14 cellular contexts compared by ENCODE assay signal in the genomic region with DNA sequence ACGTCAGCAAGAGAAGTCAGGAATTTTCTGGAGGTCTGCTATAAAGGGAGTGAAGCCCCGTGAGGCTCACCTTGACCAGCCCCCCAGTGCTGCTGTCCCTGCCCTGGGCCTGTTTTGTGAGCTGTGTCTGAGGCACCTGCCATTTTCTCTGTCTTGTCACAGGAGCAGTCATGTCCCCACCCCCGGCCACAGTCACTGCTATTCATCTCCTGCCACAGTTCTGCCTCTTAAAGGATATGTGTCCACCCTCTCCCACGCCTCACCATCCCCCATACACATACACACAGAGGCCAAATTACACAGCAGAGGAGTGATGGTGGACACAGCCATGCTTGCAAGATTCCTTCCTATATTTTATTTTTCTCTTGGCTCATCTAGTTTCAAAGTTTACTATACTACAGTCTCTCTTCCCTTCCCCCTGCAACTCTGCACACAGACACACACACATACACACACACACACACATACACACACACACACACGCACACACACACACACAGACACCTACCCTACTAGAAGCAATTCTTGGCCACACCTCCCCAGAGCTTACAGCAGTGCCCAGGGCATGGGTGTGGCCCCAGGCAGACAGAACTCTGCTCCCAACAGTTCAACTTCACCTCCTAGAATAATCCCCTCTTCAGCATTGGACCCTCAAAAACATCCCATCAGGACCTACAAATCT.
A peak's percentile ranks its signal among the peaks of the same experiment; 100 is the strongest.
DNase-seq lines count a peak whose midpoint lies in the region; ATAC-seq, FAIRE-seq and TF ChIP-seq lines count a peak whose summit lies in the region.
"Had no signal": no experiment of that assay in that cellular context is flagged by ENCODE, and none has a peak within 500 bp of the region (broad histone marks: within the 10 kb centered on the region; RNA-seq: fewer than 3 reads in every experiment).

No MANE protein-coding gene starts in this region.

- H3K36me3 ChIP-seq in HCT116 (ENCODE audit: control insufficient read depth in 1 of 2, insufficient read depth in 2 of 2, low read length in 2 of 2) (no peaks in the 10 kb centered on the region), mucosa of descending colon (ENCODE audit: low read depth) (no peaks in the 10 kb centered on the region), GM23338 (ENCODE audit: insufficient read depth) (no peaks in the 10 kb centered on the region)
- H3K36me3 ChIP-seq: cardiac muscle cell had no signal

- H3K79me2 ChIP-seq in HCT116 (ENCODE audit: insufficient read depth, low read length) = no peaks in the 10 kb centered on the region
- H3K79me2 ChIP-seq in GM23338 (replicated peaks; ENCODE audit: insufficient read depth) = no peaks in the 10 kb centered on the region

- H3K9ac ChIP-seq in HCT116 (ENCODE audit: low read length) = no peak overlapping the region

- DNase-seq in NCI-H1417 (lab: John Stamatoyannopoulos, UW) (peak in 2 of 3 experiments; percentile 19 to 46), NCI-H1417 treated with DMSO at 0.1 percent for 48 hours (lab: John Stamatoyannopoulos, UW) (no peak), HCT116 (ENCODE audit: low read depth, low spot score) (peak; percentile 21), mucosa of descending colon (peak; percentile 69 to 93 (median 83)), GM12892 (ENCODE audit: insufficient read length) (no peak), GM23338 (ENCODE audit: low spot score) (no peak)
- DNase-seq in activated CD4-positive, alpha-beta memory T cell treated with anti-CD3 and anti-CD28 coated beads, Interleukin-2, amount 10 ng/mL, durations not matched to agents 7 days and 5 days = peak; percentile 46
- DNase-seq: GF-D8, MM.1S, right cardiac atrium had no signal

- no peaks in the 10 kb centered on the region for H3F3A ChIP-seq in GM23338 (replicated peaks; ENCODE audit: low read depth)

- CTCF ChIA-PET in HCT116 (lab: Charles Lee) = no interaction called here
- CTCF ChIA-PET in activated CD4-positive, alpha-beta memory T cell treated with anti-CD3 and anti-CD28 coated beads, Interleukin-2, amount 10 ng/mL, durations not matched to agents 7 days and 5 days (lab: Charles Lee) = no interaction called here

- no peak for FAIRE-seq in GM12892 (lab: Jason Lieb, UNC)
- FAIRE-seq: A204.1, H54 had no signal

- no peaks in the 10 kb centered on the region for H3K9me2 ChIP-seq in HCT116 (ENCODE audit: insufficient read depth)
- H3K9me2 ChIP-seq in GM23338 (ENCODE audit: insufficient read depth) = no peaks in the 10 kb centered on the region

- no peaks in the 10 kb centered on the region for H3K27me3 Mint-ChIP-seq in activated CD4-positive, alpha-beta memory T cell treated with anti-CD3 and anti-CD28 coated beads, Interleukin-2, amount 10 ng/mL, durations not matched to agents 7 days and 5 days
- peaks cover 1% of the 10 kb centered on the region for H3K27me3 Mint-ChIP-seq in GM23338 (ENCODE audit: insufficient read depth, low read depth, poor library complexity)

- RAD21 ChIA-PET in HCT116 (lab: Charles Lee; ENCODE audit: low non-redundant PET in 1 of 2, low total read pairs in 2 of 2, uncharacterized antibody in 2 of 2, unreplicated experiment in 2 of 2) = no interaction called here

- H3K4me3 ChIP-seq in HCT116 (replicated peaks in 1 of 2; ENCODE audit: low read depth in 1 of 2, low read length in 2 of 2) (no peak overlapping the region), mucosa of descending colon (no peak overlapping the region), GM23338 (no peak overlapping the region)
- H3K4me3 ChIP-seq: cardiac muscle cell had no signal

- no peaks in the 10 kb centered on the region for H3K27me3 ChIP-seq in HCT116 (ENCODE audit: insufficient read depth, low read length)
- no peaks in the 10 kb centered on the region for H3K27me3 ChIP-seq in GM23338 (ENCODE audit: insufficient read depth)
- H3K27me3 ChIP-seq: cardiac muscle cell had no signal

- no peaks in the 10 kb centered on the region for H4K20me1 ChIP-seq in HCT116 (ENCODE audit: insufficient read depth)
- H4K20me1 ChIP-seq in GM23338 (replicated peaks; ENCODE audit: insufficient read depth) = no peaks in the 10 kb centered on the region

- peaks cover 33% of the 10 kb centered on the region for H3K4me1 Mint-ChIP-seq in activated CD4-positive, alpha-beta memory T cell treated with anti-CD3 and anti-CD28 coated beads, Interleukin-2, amount 10 ng/mL, durations not matched to agents 7 days and 5 days
- peaks cover 6% of the 10 kb centered on the region for H3K4me1 Mint-ChIP-seq in GM23338

- peaks cover 9% of the 10 kb centered on the region for H3K9me3 Mint-ChIP-seq in activated CD4-positive, alpha-beta memory T cell treated with anti-CD3 and anti-CD28 coated beads, Interleukin-2, amount 10 ng/mL, durations not matched to agents 7 days and 5 days
- H3K9me3 Mint-ChIP-seq in GM23338 = no peaks in the 10 kb centered on the region

- no peak overlapping the region for H3K27ac Mint-ChIP-seq in activated CD4-positive, alpha-beta memory T cell treated with anti-CD3 and anti-CD28 coated beads, Interleukin-2, amount 10 ng/mL, durations not matched to agents 7 days and 5 days
- H3K27ac Mint-ChIP-seq in GM23338 = no peak overlapping the region

- peak overlapping the region; percentile 9 for H3K4me3 Mint-ChIP-seq in activated CD4-positive, alpha-beta memory T cell treated with anti-CD3 and anti-CD28 coated beads, Interleukin-2, amount 10 ng/mL, durations not matched to agents 7 days and 5 days
- H3K4me3 Mint-ChIP-seq in GM23338 = no peak overlapping the region

- TF ChIP-seq CTCF in HCT116 (IDR thresholded peaks at IDR 0.05 in 2 of 3, conservative IDR thresholded peaks at IDR 0.05 in 1 of 3; ENCODE audit: borderline replicate concordance in 1 of 3, insufficient read depth in 1 of 3, low read depth in 2 of 3, low read length in 2 of 3) (no peak), mucosa of descending colon (IDR thresholded peaks at IDR 0.05) (no peak), GM23338 (conservative IDR thresholded peaks at IDR 0.05; ENCODE audit: low read depth in 2 of 2) (no peak)

- H3K4me1 ChIP-seq in HCT116 (ENCODE audit: control insufficient read depth in 1 of 2, insufficient read depth in 2 of 2, low read length in 2 of 2) = peaks cover 11 to 15% of the 10 kb centered on the region in 2 experiments; a peak in 3 of 4 replicates
- H3K4me1 ChIP-seq in mucosa of descending colon (ENCODE audit: low read depth) = peaks cover 13% of the 10 kb centered on the region
- no peaks in the 10 kb centered on the region for H3K4me1 ChIP-seq in GM23338 (ENCODE audit: insufficient read depth)

- peaks cover 36% of the 10 kb centered on the region for H3K36me3 Mint-ChIP-seq in activated CD4-positive, alpha-beta memory T cell treated with anti-CD3 and anti-CD28 coated beads, Interleukin-2, amount 10 ng/mL, durations not matched to agents 7 days and 5 days (ENCODE audit: low read depth)
- H3K36me3 Mint-ChIP-seq in GM23338 (ENCODE audit: low read depth) = no peaks in the 10 kb centered on the region

- POLR2A ChIA-PET in HCT116 (lab: Charles Lee) = no interaction called here
- POLR2A ChIA-PET in activated CD4-positive, alpha-beta memory T cell treated with anti-CD3 and anti-CD28 coated beads, Interleukin-2, amount 10 ng/mL, durations not matched to agents 7 days and 5 days (lab: Charles Lee) = interaction anchor here (1.2 kb wide), 1 partner anchor 32 kb away, joined by 3 read pairs; no protein-coding TSS in a partner anchor

- BruUV-seq in HCT116 (replicated peaks; lab: Mats Ljungman, UMichigan) = no TSS peak

- intact Hi-C loops in HCT116 (cut with micrococcal nuclease) (no loop called here), mucosa of descending colon (cut with DNase I, micrococcal nuclease) (no loop called here)

- H2AFZ ChIP-seq in HCT116 (ENCODE audit: low read depth, low read length, poor library complexity, severe bottlenecking) (peak overlapping the region; percentile 23), GM23338 (no peak overlapping the region)

- H3K27ac ChIP-seq in HCT116 (ENCODE audit: low read depth, low read length) (no peak overlapping the region), GM23338 (ENCODE audit: low read depth) (no peak overlapping the region)
- H3K27ac ChIP-seq: cardiac muscle cell had no signal

- H3K9me3 ChIP-seq in HCT116 (ENCODE audit: control insufficient read depth in 1 of 2, insufficient read depth in 1 of 2, low read depth in 1 of 2, low read length in 2 of 2) (no peaks in the 10 kb centered on the region), mucosa of descending colon (no peaks in the 10 kb centered on the region)

- 0 out of 2 replicates have a peak, but pooled peaks have one; percentile 4 for TF ChIP-seq RAD21 in HCT116 (IDR thresholded peaks at IDR 0.05; ENCODE audit: low read depth)

- ATAC-seq in HCT116 (peak; percentile 86), mucosa of descending colon (peak; percentile 97), HG02840 (IDR thresholded peaks at IDR 0.05; ENCODE audit: low FRiP score, unreplicated experiment) (no peak), GM23338 (no peak; the same call in 2 of the 3 replicates)

- H3K4me2 ChIP-seq in HCT116 (ENCODE audit: low read length) (no peak overlapping the region), GM23338 (no peak overlapping the region)

- TF ChIP-seq POLR2A in HCT116 (IDR thresholded peaks at IDR 0.05; ENCODE audit: borderline replicate concordance, extremely low read depth, insufficient read depth, insufficient read length) (no peak), GM12892 (IDR thresholded peaks at IDR 0.05; ENCODE audit: low read depth, low read length) (no peak)

TF ChIP-seq in HCT116, 20 proteins besides CTCF, POLR2A, EP300 and RAD21 (continues in another document):
- TF ChIP-seq, protein P1, sequence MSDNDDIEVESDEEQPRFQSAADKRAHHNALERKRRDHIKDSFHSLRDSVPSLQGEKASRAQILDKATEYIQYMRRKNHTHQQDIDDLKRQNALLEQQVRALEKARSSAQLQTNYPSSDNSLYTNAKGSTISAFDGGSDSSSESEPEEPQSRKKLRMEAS (IDR thresholded peaks at IDR 0.05) = 0 out of 2 replicates have a peak, but pooled peaks have one; percentile 9
- no peak for TF ChIP-seq SP1 (IDR thresholded peaks at IDR 0.05; ENCODE audit: low read depth)
- no peak for TF ChIP-seq ZNF274 (IDR thresholded peaks at IDR 0.05; ENCODE audit: low read depth, low read length)
- no peak for TF ChIP-seq CEBPB (IDR thresholded peaks at IDR 0.05; ENCODE audit: low read depth)
- no peak for TF ChIP-seq JUND (IDR thresholded peaks at IDR 0.05)
- peak; percentile 53; the same call in 1 of the 2 replicates for TF ChIP-seq CBX3 (IDR thresholded peaks at IDR 0.05; ENCODE audit: low read depth)
- no peak for TF ChIP-seq ZFX (IDR thresholded peaks at IDR 0.05)

TF ChIP-seq in GM23338, 12 proteins besides CTCF, POLR2A, EP300 and RAD21 (continues in another document):
- TF ChIP-seq CREB1 (CRISPR knock-in tag; IDR thresholded peaks at IDR 0.05; ENCODE audit: low read depth) (no peak), JUNB (IDR thresholded peaks at IDR 0.05; ENCODE audit: unreplicated experiment) (no peak), POLR2AphosphoS5 (IDR thresholded peaks at IDR 0.05; ENCODE audit: low read depth) (no peak), ZNF114 (CRISPR knock-in tag; IDR thresholded peaks at IDR 0.05) (no peak)

Comparison
In these comparisons a context has a peak if more than half of its experiments do, and no peak if none do; other contexts are left out.
1. DNase-seq: peak in NCI-H1417 (2 of 3), HCT116 (single experiment), activated CD4-positive, alpha-beta memory T cell treated with anti-CD3 and anti-CD28 coated beads, Interleukin-2, amount 10 ng/mL, durations not matched to agents 7 days and 5 days (single experiment) and mucosa of descending colon (3 of 3); none in NCI-H1417 treated with DMSO at 0.1 percent for 48 hours (single experiment), GM12892 (single experiment) and GM23338 (single experiment).
2. ATAC-seq: peak in HCT116 (single experiment) and mucosa of descending colon (single experiment); none in HG02840 (single experiment) and GM23338 (single experiment).